13 cellular contexts compared by ENCODE assay signal in genomic region chr10:75335983-75336382, GRCh38.
A peak's percentile ranks its signal among the peaks of the same experiment; 100 is the strongest.
DNase-seq lines count a peak whose midpoint lies in the region; ATAC-seq, FAIRE-seq and TF ChIP-seq lines count a peak whose summit lies in the region.
"Had no signal": no experiment of that assay in that cellular context is flagged by ENCODE, and none has a peak within 500 bp of the region (broad histone marks: within the 10 kb centered on the region; RNA-seq: fewer than 3 reads in every experiment).

No MANE protein-coding gene starts in this region.

- H3K4me3 Mint-ChIP-seq in T-helper 17 cell: no peak overlapping the region
- H3K4me3 Mint-ChIP-seq: activated T-helper 17 cell treated with anti-CD3 and anti-CD28 coated beads, Interleukin-2, amount 50 U/mL, for 72 hours had no signal

- peaks cover 19% of the 10 kb centered on the region for H3K27me3 Mint-ChIP-seq in T-helper 17 cell

- H3K27ac ChIP-seq in upper lobe of right lung: no peak overlapping the region
- H3K27ac ChIP-seq: cardiac muscle cell had no signal

- H3K4me1 Mint-ChIP-seq in T-helper 17 cell: no peaks in the 10 kb centered on the region
- H3K4me1 Mint-ChIP-seq: activated T-helper 17 cell treated with anti-CD3 and anti-CD28 coated beads, Interleukin-2, amount 50 U/mL, for 72 hours had no signal

- ATAC-seq in HG02759 (IDR thresholded peaks at IDR 0.05; ENCODE audit: unreplicated experiment) (peak; percentile 85), HG03565 (IDR thresholded peaks at IDR 0.05; ENCODE audit: unreplicated experiment) (peak; percentile 100), upper lobe of right lung (no peak), T-helper 17 cell (no peak)
- ATAC-seq: activated T-helper 17 cell treated with anti-CD3 and anti-CD28 coated beads, Interleukin-2, amount 50 U/mL, for 72 hours had no signal

- H3K36me3 Mint-ChIP-seq in T-helper 17 cell (ENCODE audit: low read depth): no peaks in the 10 kb centered on the region

- intact Hi-C loops in upper lobe of right lung (cut with DNase I): no loop called here

- no peak overlapping the region for H3K27ac Mint-ChIP-seq in T-helper 17 cell
- H3K27ac Mint-ChIP-seq: activated T-helper 17 cell treated with anti-CD3 and anti-CD28 coated beads, Interleukin-2, amount 50 U/mL, for 72 hours had no signal

- H3K27me3 ChIP-seq in upper lobe of right lung: no peaks in the 10 kb centered on the region
- H3K27me3 ChIP-seq: cardiac muscle cell had no signal

- DNase-seq in GM19239 (ENCODE audit: insufficient read length, low spot score) (peak; percentile 30), upper lobe of right lung (no peak), NCI-H2029 (lab: John Stamatoyannopoulos, UW) (no peak), T-helper 17 cell (no peak), middle frontal gyrus (ENCODE audit: extremely low spot score, low spot score) (no peak)
- DNase-seq: activated CD4-positive, CD25-positive, alpha-beta regulatory T cell; NCI-H187; nucleus accumbens; stimulated activated naive CD4-positive, alpha-beta T cell had no signal

- FAIRE-seq in GM19239 (lab: Jason Lieb, UNC): peak; percentile 84

- no peaks in the 10 kb centered on the region for H3K36me3 ChIP-seq in upper lobe of right lung
- H3K36me3 ChIP-seq: cardiac muscle cell had no signal

- H3K4me3 ChIP-seq in upper lobe of right lung: no peak overlapping the region
- H3K4me3 ChIP-seq: cardiac muscle cell had no signal

- no peaks in the 10 kb centered on the region for H3K9me3 ChIP-seq in upper lobe of right lung
- H3K9me3 ChIP-seq in T-helper 17 cell (ENCODE audit: control insufficient read depth, low read length, poor library complexity, severe bottlenecking): no peaks in the 10 kb centered on the region

- no peak for TF ChIP-seq CTCF in upper lobe of right lung (IDR thresholded peaks at IDR 0.05)

- no peaks in the 10 kb centered on the region for H3K4me1 ChIP-seq in upper lobe of right lung

Comparison
In these comparisons a context has a peak if more than half of its experiments do, and no peak if none do; other contexts are left out.
1. ATAC-seq: peak in HG02759 (single experiment) and HG03565 (single experiment); none in upper lobe of right lung (single experiment) and T-helper 17 cell (single experiment).